Comparison of ENCODE assay signal across 19 cellular contexts in genomic region chr11:78952866-78953265, GRCh38.
DNase-seq lines count a peak whose midpoint lies in the region; ATAC-seq and TF ChIP-seq lines count a peak whose summit lies in the region.
"Had no signal": no experiment of that assay in that cellular context is flagged by ENCODE, and none has a peak within 500 bp of the region (broad histone marks: within the 10 kb centered on the region; RNA-seq: fewer than 3 reads in every experiment).

No MANE protein-coding gene starts in this region.

- no peak overlapping the region for H3K56ac ChIP-seq in IMR-90 (ENCODE audit: extremely low read depth, insufficient read depth, low read length)

- no peaks in the 10 kb centered on the region for H3K79me1 ChIP-seq in IMR-90 (ENCODE audit: low read depth in 1 of 2, low read length in 2 of 2)

- H2AK9ac ChIP-seq in IMR-90 (replicated peaks; ENCODE audit: low read depth, low read length, poor library complexity): no peak overlapping the region

- no peak overlapping the region for H4K8ac ChIP-seq in IMR-90 (ENCODE audit: low read depth in 2 of 2, low read length in 2 of 2)

- H2BK120ac ChIP-seq in IMR-90 (ENCODE audit: low read depth, low read length): no peak overlapping the region

- no peak overlapping the region for H3K27ac ChIP-seq in IMR-90 (ENCODE audit: insufficient read depth, low read length)
- peak overlapping the region; percentile 92 for H3K27ac ChIP-seq in VCaP
- H3K27ac ChIP-seq in RWPE1: no peak overlapping the region
- H3K27ac ChIP-seq: BLaER1 treated with 17β-estradiol and CSF1 and Interleukin-3, amounts not matched to agents 10 nM and 100 nM; GM23248; SJCRH30 had no signal

- H3K18ac ChIP-seq in IMR-90 (ENCODE audit: low read depth, low read length): no peak overlapping the region; the same call in 1 of the 2 replicates

- H3K4ac ChIP-seq in IMR-90 (ENCODE audit: low read depth, low read length): no peak overlapping the region

- in situ Hi-C loops in IMR-90 (cut with MboI; ENCODE audit: low sequenced_read_pairs): no loop called here

- H3K4me3 ChIP-seq in IMR-90 (ENCODE audit: insufficient read depth, low read depth, low read length): no peak overlapping the region
- H3K4me3 ChIP-seq: BLaER1 treated with 17β-estradiol and CSF1 and Interleukin-3, amounts not matched to agents 10 nM and 100 nM; GM23248; HAP-1; SJCRH30 had no signal

- no peak overlapping the region for H4K5ac ChIP-seq in IMR-90 (ENCODE audit: low read depth, low read length)

- BruUV-seq in IMR-90 (replicated peaks; lab: Mats Ljungman, UMichigan): no TSS peak

- H3K4me1 ChIP-seq in IMR-90 (ENCODE audit: control insufficient read depth, insufficient read depth, low read length): peaks cover 13% of the 10 kb centered on the region
- H3K4me1 ChIP-seq: HAP-1, SJCRH30 had no signal

- no peaks in the 10 kb centered on the region for H3K36me3 Mint-ChIP-seq in nephron (ENCODE audit: low read depth)
- H3K36me3 Mint-ChIP-seq: CD4-positive, alpha-beta memory T cell had no signal

- no peaks in the 10 kb centered on the region for H3K36me3 ChIP-seq in IMR-90 (ENCODE audit: control insufficient read depth, insufficient read depth, low read length)
- H3K36me3 ChIP-seq: BLaER1 treated with 17β-estradiol and CSF1 and Interleukin-3, amounts not matched to agents 10 nM and 100 nM; HAP-1; SJCRH30 had no signal

- H2BK15ac ChIP-seq in IMR-90 (ENCODE audit: low read depth, low read length): no peak overlapping the region

- no peak overlapping the region for H2AFZ ChIP-seq in IMR-90 (replicated peaks; ENCODE audit: low read length, poor library complexity)
- H2AFZ ChIP-seq: GM23248 had no signal

- H3K27me3 ChIP-seq in IMR-90 (ENCODE audit: control insufficient read depth, insufficient read depth, low read length): no peaks in the 10 kb centered on the region
- H3K27me3 ChIP-seq: BLaER1 treated with 17β-estradiol and CSF1 and Interleukin-3, amounts not matched to agents 10 nM and 100 nM; SJCRH30 had no signal

- no peak overlapping the region for H2BK5ac ChIP-seq in IMR-90 (ENCODE audit: low read depth, low read length, poor library complexity, severe bottlenecking)

- dilution Hi-C loops in IMR-90 (cut with HindIII; ENCODE audit: low sequenced_read_pairs, unreplicated experiment): no loop called here

- intact Hi-C loops in IMR-90 (cut with micrococcal nuclease): no loop called here

- DNase-seq in COLO668 (lab: John Stamatoyannopoulos, UW; ENCODE audit: unreplicated experiment) (peak; percentile 12), IMR-90 (no peak), RWPE1 (ENCODE audit: low spot score) (no peak), NCI-H146 treated with DMSO at 0.1 percent for 48 hours (lab: John Stamatoyannopoulos, UW; ENCODE audit: unreplicated experiment) (no peak)
- DNase-seq: CD4-positive, alpha-beta memory T cell; GM23248; Kasumi-1; NCI-H1417 treated with DMSO at 0.1 percent for 48 hours; NCI-H2029; NCI-H446; NCI-H526; SJCRH30 had no signal

- H3K27ac Mint-ChIP-seq in nephron: peak overlapping the region; percentile 35 to 81 (median 58)
- H3K27ac Mint-ChIP-seq: CD4-positive, alpha-beta memory T cell; T-helper 1 cell treated with Interleukin-12 subunit alpha and Interleukin-12 subunit beta and Interleukin-4 antibody, amounts not matched to agents 30 μg/mL and 1 μg/mL, for 36 hours had no signal

- no peak overlapping the region for H3K4me3 Mint-ChIP-seq in nephron
- H3K4me3 Mint-ChIP-seq: CD4-positive, alpha-beta memory T cell; T-helper 1 cell treated with Interleukin-12 subunit alpha and Interleukin-12 subunit beta and Interleukin-4 antibody, amounts not matched to agents 30 μg/mL and 1 μg/mL, for 36 hours had no signal

- peak; percentile 27 for ATAC-seq in IMR-90 (ENCODE audit: low read depth)
- ATAC-seq in HG02678 (IDR thresholded peaks at IDR 0.05; ENCODE audit: unreplicated experiment): no peak
- ATAC-seq: Panc1 had no signal

- H3K9ac ChIP-seq in IMR-90 (ENCODE audit: low read depth, low read length): no peak overlapping the region
- H3K9ac ChIP-seq: BLaER1 treated with 17β-estradiol and CSF1 and Interleukin-3, amounts not matched to agents 10 nM and 100 nM; GM23248 had no signal

- no peak for TF ChIP-seq CTCF in IMR-90 (conservative IDR thresholded peaks at IDR 0.05; ENCODE audit: low read depth, low read length)
- no peak for TF ChIP-seq CTCF in VCaP (conservative IDR thresholded peaks at IDR 0.05)
- TF ChIP-seq CTCF in nephron (IDR thresholded peaks at IDR 0.05; ENCODE audit: unreplicated experiment in 3 of 3): no peak
- TF ChIP-seq CTCF in RWPE1 (conservative IDR thresholded peaks at IDR 0.05; ENCODE audit: low read depth): no peak

- CTCF ChIA-PET in IMR-90 (lab: Yijun Ruan, JAX) (interaction anchor here (0.7 to 1.1 kb wide), 3 partner anchors 10 to 103 kb away, joined by 3 read pairs; no protein-coding TSS in a partner anchor), RWPE1 (lab: Yijun Ruan, JAX) (interaction anchor here (0.7 kb wide), 1 partner anchor 230 kb away, joined by 3 read pairs; no protein-coding TSS in a partner anchor)

- TF ChIP-seq POLR2A in IMR-90 (IDR thresholded peaks at IDR 0.05; ENCODE audit: low read depth, low read length): no peak

- no peaks in the 10 kb centered on the region for H4K20me1 ChIP-seq in IMR-90 (ENCODE audit: insufficient read depth, low read length)
- H4K20me1 ChIP-seq: BLaER1 treated with 17β-estradiol and CSF1 and Interleukin-3, amounts not matched to agents 10 nM and 100 nM had no signal

- H3K27me3 Mint-ChIP-seq in nephron (ENCODE audit: low read depth): peaks cover 7% of the 10 kb centered on the region

- H3K9me3 Mint-ChIP-seq in nephron: no peaks in the 10 kb centered on the region
- H3K9me3 Mint-ChIP-seq: CD4-positive, alpha-beta memory T cell; T-helper 1 cell treated with Interleukin-12 subunit alpha and Interleukin-12 subunit beta and Interleukin-4 antibody, amounts not matched to agents 30 μg/mL and 1 μg/mL, for 36 hours had no signal

- H3K23ac ChIP-seq in IMR-90 (ENCODE audit: low read depth, low read length): no peak overlapping the region

- POLR2A ChIA-PET in IMR-90 (lab: Charles Lee; ENCODE audit: unreplicated experiment) (no interaction called here), RWPE1 (lab: Yijun Ruan, JAX; ENCODE audit: low non-redundant PET) (no interaction called here)

- H3K9me1 ChIP-seq in IMR-90 (ENCODE audit: insufficient read depth, low read length): peaks cover 3% of the 10 kb centered on the region; the same call in 1 of the 2 replicates

- WGBS in IMR-90 (ENCODE audit: extremely low coverage in 2 of 2, insufficient read length in 1 of 2), 2 experiments: 60% methylated on average over 1 of the region's 3 CpGs; no CpG with 5 or more reads in 1 of the 2 experiments

- no peak overlapping the region for H3K4me2 ChIP-seq in IMR-90 (ENCODE audit: low read depth, low read length)
- H3K4me2 ChIP-seq: BLaER1 treated with 17β-estradiol and CSF1 and Interleukin-3, amounts not matched to agents 10 nM and 100 nM had no signal

- no peak overlapping the region for H3K14ac ChIP-seq in IMR-90 (replicated peaks; ENCODE audit: low read depth, low read length)

- H2AK5ac ChIP-seq in IMR-90 (ENCODE audit: low read depth, low read length): no peak overlapping the region

- no peak for TF ChIP-seq RAD21 in IMR-90 (IDR thresholded peaks at IDR 0.05; ENCODE audit: low read length)

- H3K9me3 ChIP-seq in IMR-90 (ENCODE audit: control insufficient read depth, insufficient read depth, low read length): no peaks in the 10 kb centered on the region
- H3K9me3 ChIP-seq: BLaER1 treated with 17β-estradiol and CSF1 and Interleukin-3, amounts not matched to agents 10 nM and 100 nM; HAP-1; SJCRH30 had no signal

- peaks cover 87% of the 10 kb centered on the region for H3K4me1 Mint-ChIP-seq in nephron
- H3K4me1 Mint-ChIP-seq: CD4-positive, alpha-beta memory T cell had no signal

- H2BK20ac ChIP-seq in IMR-90 (ENCODE audit: low read depth, low read length): no peak overlapping the region

- no peak overlapping the region for H4K91ac ChIP-seq in IMR-90 (ENCODE audit: insufficient read depth, low read depth, low read length)

TF ChIP-seq in IMR-90, 13 proteins besides CTCF, POLR2A, EP300 and RAD21:
- TF ChIP-seq MAZ (IDR thresholded peaks at IDR 0.05; ENCODE audit: borderline replicate concordance, low read depth, low read length) (no peak), ELK1 (IDR thresholded peaks at IDR 0.05; ENCODE audit: borderline replicate concordance, low read depth, low read length) (no peak), USF2 (IDR thresholded peaks at IDR 0.05; ENCODE audit: low read depth, low read length) (no peak), SMC3 (IDR thresholded peaks at IDR 0.05; ENCODE audit: low read depth, low read length) (no peak), MXI1 (IDR thresholded peaks at IDR 0.05; ENCODE audit: borderline replicate concordance, low read depth, low read length) (no peak), NFE2L2 (IDR thresholded peaks at IDR 0.05; ENCODE audit: low read depth, low read length) (no peak)
